ENCODE assay signal across 18 cellular contexts in genomic region chr11:66224226-66224850, GRCh38. TPM values are rescaled to one million over a fixed set of nuclear protein-coding genes. Genes with fewer than 3 reads are reported as not detected.
"Had no signal": no experiment of that assay in that cellular context is flagged by ENCODE, and none has a peak within 500 bp of the region (broad histone marks: within the 10 kb centered on the region; RNA-seq: fewer than 3 reads in every experiment).

No MANE protein-coding gene starts in this region.

- H3K27me3 Mint-ChIP-seq: naive thymus-derived CD4-positive, alpha-beta T cell; stimulated activated naive B cell treated with anti-CD40 and anti-IgM and Interleukin-4, amounts not matched to agents 10 μg/mL and 1 μg/mL and 100 μg/mL, for 72 hours; stimulated activated naive CD8-positive, alpha-beta T cell treated with anti-CD3 and anti-CD28 coated beads, Interleukin-15, amount 100 ng/mL, for 72 hours had no signal

- H3K4me3 Mint-ChIP-seq: naive thymus-derived CD4-positive, alpha-beta T cell; nephron progenitor cell; stimulated activated naive B cell treated with anti-CD40 and anti-IgM and Interleukin-4, amounts not matched to agents 10 μg/mL and 1 μg/mL and 100 μg/mL, for 72 hours; stimulated activated naive CD8-positive, alpha-beta T cell treated with anti-CD3 and anti-CD28 coated beads, Interleukin-15, amount 100 ng/mL, for 72 hours had no signal

- H3K9me3 Mint-ChIP-seq: nephron progenitor cell; stimulated activated naive B cell treated with anti-CD40 and anti-IgM and Interleukin-4, amounts not matched to agents 10 μg/mL and 1 μg/mL and 100 μg/mL, for 72 hours; stimulated activated naive CD8-positive, alpha-beta T cell treated with anti-CD3 and anti-CD28 coated beads, Interleukin-15, amount 100 ng/mL, for 72 hours had no signal

- H3K27ac Mint-ChIP-seq: nephron progenitor cell; stimulated activated naive B cell treated with anti-CD40 and anti-IgM and Interleukin-4, amounts not matched to agents 10 μg/mL and 1 μg/mL and 100 μg/mL, for 72 hours; stimulated activated naive CD8-positive, alpha-beta T cell treated with anti-CD3 and anti-CD28 coated beads, Interleukin-15, amount 100 ng/mL, for 72 hours had no signal

- DNase-seq: cerebellar nuclear complex; colonic mucosa; dermis blood vessel endothelial cell; left ventricle myocardium superior; mesendoderm; naive thymus-derived CD4-positive, alpha-beta T cell; nephron progenitor cell; stimulated activated CD4-positive, alpha-beta T cell treated with anti-CD3 and anti-CD28 coated beads, Interleukin-2, amount 100 ng/mL, for 24 hours; stimulated activated CD4-positive, alpha-beta T cell treated with anti-CD3 and anti-CD28 coated beads, Interleukin-4, amount 100 ng/mL, for 4 hours; stimulated activated naive B cell treated with anti-CD40 and anti-IgM and Interleukin-4, amounts not matched to agents 10 μg/mL and 1 μg/mL and 100 μg/mL, for 72 hours; stimulated activated naive CD8-positive, alpha-beta T cell treated with anti-CD3 and anti-CD28 coated beads, Interleukin-15, amount 100 ng/mL, for 72 hours; transverse colon had no signal

RNA-seq across cellular contexts. Expression of gene CNIH2, which starts 53.6 kb away (rescaled TPM):
- total RNA-seq: dermis blood vessel endothelial cell, glomerular endothelial cell, left ventricle myocardium superior, omental fat pad, psoas muscle, skeletal muscle tissue, subcutaneous adipose tissue, thoracic aorta had no signal
